ENCODE assay signal across 19 cellular contexts in genomic region chr14:79332504-79333197, GRCh38.
DNase-seq lines count a peak whose midpoint lies in the region; ATAC-seq, FAIRE-seq and TF ChIP-seq lines count a peak whose summit lies in the region.
"Had no signal": no experiment of that assay in that cellular context is flagged by ENCODE, and none has a peak within 500 bp of the region (broad histone marks: within the 10 kb centered on the region; RNA-seq: fewer than 3 reads in every experiment).

No MANE protein-coding gene starts in this region.

- TF ChIP-seq RAD21 in H1 (IDR thresholded peaks at IDR 0.05 in 1 of 2, conservative IDR thresholded peaks at IDR 0.05 in 1 of 2; ENCODE audit: low read depth in 2 of 2, low read length in 2 of 2) = no peak

- 18% methylated on average over 7 of the region's 7 CpGs; no CpG with 5 or more reads in 1 of the 2 experiments for WGBS in H1 (ENCODE audit: extremely low coverage in 1 of 2, insufficient coverage in 1 of 2, insufficient read length in 1 of 2, insufficient replicate concordance in 2 of 2, low coverage in 1 of 2, low lambda C conversion rate in 2 of 2, missing lambda C conversion rate in 1 of 2), 2 experiments
- 51 to 52% methylated on average over 7 of the region's 7 CpGs for WGBS in upper lobe of left lung, 2 donors

- H3K23me2 ChIP-seq in H1 (ENCODE audit: low read depth, low read length) = no peaks in the 10 kb centered on the region

- H3K4me3 ChIP-seq in NT2/D1 (ENCODE audit: insufficient read length, low read depth) = no peak overlapping the region
- peak overlapping the region in 1 of 4 experiments; percentile 35; a peak in 2 of 8 replicates for H3K4me3 ChIP-seq in H1 (ENCODE audit: extremely low read depth in 1 of 4, insufficient read depth in 2 of 4, low read depth in 3 of 4, low read length in 4 of 4)
- H3K4me3 ChIP-seq in upper lobe of left lung = no peak overlapping the region
- H3K4me3 ChIP-seq in foreskin fibroblast (ENCODE audit: low read depth in 1 of 2, low read length in 2 of 2) = no peak overlapping the region
- H3K4me3 ChIP-seq: gastrocnemius medialis, suprapubic skin had no signal

- H2BK5ac ChIP-seq in H1 (ENCODE audit: low read depth, low read length) = no peak overlapping the region

- no peak for TF ChIP-seq POLR2A in H1 (IDR thresholded peaks at IDR 0.05; ENCODE audit: control extremely low read depth in 1 of 2, low read depth in 2 of 2, low read length in 2 of 2)
- no peak for TF ChIP-seq POLR2A in upper lobe of left lung (IDR thresholded peaks at IDR 0.05)

- H3K27me3 ChIP-seq in NT2/D1 (ENCODE audit: insufficient read depth, insufficient read length) (no peaks in the 10 kb centered on the region), H1 (replicated peaks in 1 of 4; ENCODE audit: control insufficient read depth in 3 of 4, extremely low read depth in 1 of 4, insufficient read depth in 3 of 4, low read length in 3 of 4) (no peaks in the 10 kb centered on the region), upper lobe of left lung (no peaks in the 10 kb centered on the region)
- H3K27me3 ChIP-seq: gastrocnemius medialis, suprapubic skin had no signal

- H3K18ac ChIP-seq in H1 (ENCODE audit: extremely low read depth, low read length) = no peak overlapping the region

- H3K27ac ChIP-seq in H1 (ENCODE audit: low read depth, low read length) (no peak overlapping the region), upper lobe of left lung (no peak overlapping the region)
- H3K27ac ChIP-seq: gastrocnemius medialis, HL-60, KMS-11, suprapubic skin, WERI-Rb-1 had no signal

- H2BK15ac ChIP-seq in H1 (ENCODE audit: low read length) = no peak overlapping the region

- H4K8ac ChIP-seq in H1 (ENCODE audit: extremely low read depth, insufficient read depth, low read length) = no peak overlapping the region

- H3K79me1 ChIP-seq in H1 (ENCODE audit: low read depth, low read length) = no peaks in the 10 kb centered on the region

- CTCF ChIA-PET in H1 (lab: Charles Lee; ENCODE audit: partially characterized antibody) = interaction anchor here (0.6 to 1.4 kb wide), 3 partner anchors 23 to 341 kb away, joined by 3 to 5 read pairs (median 3); no protein-coding TSS in a partner anchor

- H3K36me3 ChIP-seq in NT2/D1 (ENCODE audit: insufficient read depth, insufficient read length, low read length) = no peaks in the 10 kb centered on the region
- no peaks in the 10 kb centered on the region; a peak in 1 of 8 replicates for H3K36me3 ChIP-seq in H1 (ENCODE audit: control insufficient read depth in 2 of 4, insufficient read depth in 4 of 4, low read length in 3 of 4)
- no peaks in the 10 kb centered on the region for H3K36me3 ChIP-seq in upper lobe of left lung
- H3K36me3 ChIP-seq: gastrocnemius medialis, suprapubic skin, WERI-Rb-1 had no signal

- no peak overlapping the region for H3K56ac ChIP-seq in H1 (replicated peaks; ENCODE audit: insufficient read length, low read depth, low read length)

- no peak overlapping the region for H4K91ac ChIP-seq in H1 (replicated peaks; ENCODE audit: insufficient read length, low read length)

- no peak for TF ChIP-seq CTCF in H1 (IDR thresholded peaks at IDR 0.05; ENCODE audit: control extremely low read depth in 1 of 3, insufficient read depth in 1 of 3, low read depth in 1 of 3, low read length in 3 of 3)
- no peak for TF ChIP-seq CTCF in upper lobe of left lung (IDR thresholded peaks at IDR 0.05)
- no peak for TF ChIP-seq CTCF in foreskin fibroblast (IDR thresholded peaks at IDR 0.05; ENCODE audit: low read depth, low read length)

- H3K14ac ChIP-seq in H1 (ENCODE audit: insufficient read length) = no peak overlapping the region

- no peaks in the 10 kb centered on the region for H3K79me2 ChIP-seq in H1 (ENCODE audit: control insufficient read depth in 1 of 2, insufficient read depth in 2 of 2, low read length in 2 of 2)

- H3K4me1 ChIP-seq in NT2/D1 (ENCODE audit: insufficient read depth, insufficient read length) (no peaks in the 10 kb centered on the region), H1 (replicated peaks in 1 of 4; ENCODE audit: control insufficient read depth in 3 of 4, insufficient read depth in 4 of 4, low read length in 3 of 4) (peaks cover 0 to 17% (median 10%) of the 10 kb centered on the region in 4 experiments; a peak in 3 of 7 replicates), upper lobe of left lung (no peaks in the 10 kb centered on the region)
- H3K4me1 ChIP-seq: gastrocnemius medialis, suprapubic skin had no signal

- no peak overlapping the region for H2BK120ac ChIP-seq in H1 (replicated peaks; ENCODE audit: low read depth, low read length)

- no peak overlapping the region for H3K23ac ChIP-seq in H1 (ENCODE audit: insufficient read length)

- no peak for TF ChIP-seq EP300 in H1 (IDR thresholded peaks at IDR 0.05; ENCODE audit: borderline replicate concordance in 1 of 2, low read depth in 2 of 2, low read length in 2 of 2)
- no peak for TF ChIP-seq EP300 in upper lobe of left lung (IDR thresholded peaks at IDR 0.05)

- H3K4ac ChIP-seq in H1 (replicated peaks; ENCODE audit: insufficient read length, low read depth, low read length) = no peak overlapping the region

- 0 out of 2 replicates have a peak overlapping the region, but pooled peaks have one; percentile 14 for H2AFZ ChIP-seq in H1 (ENCODE audit: low read length)

- no peaks in the 10 kb centered on the region for H4K20me1 ChIP-seq in H1 (replicated peaks in 1 of 2; ENCODE audit: control insufficient read depth in 1 of 2, insufficient read depth in 2 of 2, low read length in 2 of 2)

- no peak overlapping the region for H3K9ac ChIP-seq in NT2/D1 (ENCODE audit: insufficient read length, low read depth)
- no peak overlapping the region for H3K9ac ChIP-seq in H1 (replicated peaks in 1 of 4; ENCODE audit: extremely low read depth in 1 of 4, low read depth in 3 of 4, low read length in 3 of 4)
- H3K9ac ChIP-seq: KMS-11 had no signal

- no peak overlapping the region for H2AK5ac ChIP-seq in H1 (ENCODE audit: low read depth, low read length)

- no peak overlapping the region for H2BK12ac ChIP-seq in H1 (ENCODE audit: low read depth, low read length)

- H3K9me3 ChIP-seq in NT2/D1 (ENCODE audit: insufficient read depth, low read length) (no peaks in the 10 kb centered on the region), H1 (ENCODE audit: insufficient read depth in 2 of 2, low read depth in 1 of 2, low read length in 1 of 2) (no peaks in the 10 kb centered on the region), upper lobe of left lung (no peaks in the 10 kb centered on the region)
- H3K9me3 ChIP-seq: gastrocnemius medialis, suprapubic skin had no signal

- DNase-seq in NT2/D1 (ENCODE audit: low read depth, low spot score) (peak; percentile 57), H1 (ENCODE audit: low read depth in 1 of 2, low spot score in 2 of 2) (peak in 1 of 2 experiments; percentile 58), middle frontal gyrus (ENCODE audit: extremely low spot score, low spot score) (peak; percentile 39), upper lobe of left lung (no peak), foreskin fibroblast (no peak)
- DNase-seq: activated CD8-positive, alpha-beta memory T cell treated with anti-CD3 and anti-CD28 coated beads for 24 hours; DMS 273 treated with DMSO at 0.1 percent for 48 hours; gastrocnemius medialis; NCI-H1092 treated with DMSO at 0.1 percent for 48 hours; NCI-H2171; stimulated activated CD4-positive, alpha-beta T cell treated with anti-CD3 and anti-CD28 coated beads, Interleukin-4, amount 100 ng/mL, for 1 hour; WERI-Rb-1 had no signal

- H3K4me2 ChIP-seq in H1 (ENCODE audit: insufficient read depth in 1 of 2, low read depth in 2 of 2, low read length in 2 of 2) = peak overlapping the region; percentile 45 to 57; a peak in 3 of 4 replicates
- H3K4me2 ChIP-seq: KMS-11 had no signal

- POLR2A ChIA-PET in H1 (lab: Charles Lee; ENCODE audit: partially characterized antibody) = no interaction called here

- FAIRE-seq in H1 (lab: Jason Lieb, UNC) = peak; percentile 86
- FAIRE-seq: GM18507, islet of Langerhans had no signal

- H4K5ac ChIP-seq in H1 (ENCODE audit: insufficient read length, low read depth, low read length) = no peak overlapping the region

- ATAC-seq in GM21367 (IDR thresholded peaks at IDR 0.05; ENCODE audit: unreplicated experiment) (no peak), upper lobe of left lung (ENCODE audit: low FRiP score in 2 of 2) (no peak), HG03025 (IDR thresholded peaks at IDR 0.05; ENCODE audit: low FRiP score, unreplicated experiment) (no peak)
- ATAC-seq: gastrocnemius medialis had no signal

- H2BK20ac ChIP-seq in H1 (ENCODE audit: low read length) = no peak overlapping the region

TF ChIP-seq in H1, 55 proteins besides CTCF, POLR2A, EP300 and RAD21:
- peak; percentile 63 for TF ChIP-seq NANOG (IDR thresholded peaks at IDR 0.05; ENCODE audit: insufficient read depth, low read depth, low read length, poor library complexity, severe bottlenecking)
- no peak for TF ChIP-seq SP2 (IDR thresholded peaks at IDR 0.05; ENCODE audit: low read length)
- TF ChIP-seq POLR2AphosphoS5 (IDR thresholded peaks at IDR 0.05; ENCODE audit: low read depth, low read length) = no peak
- TF ChIP-seq ATF3 (IDR thresholded peaks at IDR 0.05; ENCODE audit: insufficient read depth, low read depth, low read length) = no peak
- no peak for TF ChIP-seq JUND (IDR thresholded peaks at IDR 0.05; ENCODE audit: low read length)

Comparison
In these comparisons a context has a peak if more than half of its experiments do, and no peak if none do; other contexts are left out.
1. DNase-seq: peak in NT2/D1 (single experiment) and middle frontal gyrus (single experiment); none in upper lobe of left lung (0 of 2) and foreskin fibroblast (0 of 2).